In the genomic region with DNA sequence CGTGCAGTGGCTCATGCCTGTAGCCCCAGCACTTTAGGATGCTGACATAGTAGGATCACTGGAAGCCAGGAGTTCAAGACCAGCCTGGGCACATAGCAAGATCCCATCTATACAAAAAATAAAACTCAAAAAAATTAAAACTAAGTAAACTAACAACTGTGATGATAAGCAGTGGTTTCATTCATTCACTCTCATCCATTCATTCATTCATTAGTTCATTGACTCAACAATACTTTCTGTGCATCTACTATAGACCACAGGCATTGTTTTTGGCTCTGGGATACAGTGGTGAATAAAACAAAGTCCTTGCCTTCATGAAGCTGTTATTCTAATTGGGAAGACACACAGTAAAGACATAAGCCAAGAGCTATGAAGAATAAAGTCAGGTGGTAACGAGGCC, we compare ENCODE assay signal across 2 cellular contexts.
TF ChIP-seq lines count a peak whose summit lies in the region.

No MANE protein-coding gene starts in this region.

TF ChIP-seq in A549, 52 proteins besides CTCF, POLR2A, EP300 and RAD21:
- TF ChIP-seq, protein P1, sequence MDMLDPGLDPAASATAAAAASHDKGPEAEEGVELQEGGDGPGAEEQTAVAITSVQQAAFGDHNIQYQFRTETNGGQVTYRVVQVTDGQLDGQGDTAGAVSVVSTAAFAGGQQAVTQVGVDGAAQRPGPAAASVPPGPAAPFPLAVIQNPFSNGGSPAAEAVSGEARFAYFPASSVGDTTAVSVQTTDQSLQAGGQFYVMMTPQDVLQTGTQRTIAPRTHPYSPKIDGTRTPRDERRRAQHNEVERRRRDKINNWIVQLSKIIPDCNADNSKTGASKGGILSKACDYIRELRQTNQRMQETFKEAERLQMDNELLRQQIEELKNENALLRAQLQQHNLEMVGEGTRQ (IDR thresholded peaks at IDR 0.05), result no peak
- TF ChIP-seq KDM5A (IDR thresholded peaks at IDR 0.05) (no peak), NR3C1 (IDR thresholded peaks at IDR 0.05) (no peak), FOSB (CRISPR knock-in tag; IDR thresholded peaks at IDR 0.05) (no peak), HEYL (CRISPR knock-in tag; IDR thresholded peaks at IDR 0.05) (no peak), CEBPB (IDR thresholded peaks at IDR 0.05) (no peak), GATA3 (IDR thresholded peaks at IDR 0.05; ENCODE audit: borderline replicate concordance) (no peak), MAFK (IDR thresholded peaks at IDR 0.05; ENCODE audit: partially characterized antibody) (no peak), TFCP2L1 (CRISPR knock-in tag; IDR thresholded peaks at IDR 0.05) (no peak), FOXS1 (CRISPR knock-in tag; IDR thresholded peaks at IDR 0.05) (no peak)
- TF ChIP-seq, protein P2, sequence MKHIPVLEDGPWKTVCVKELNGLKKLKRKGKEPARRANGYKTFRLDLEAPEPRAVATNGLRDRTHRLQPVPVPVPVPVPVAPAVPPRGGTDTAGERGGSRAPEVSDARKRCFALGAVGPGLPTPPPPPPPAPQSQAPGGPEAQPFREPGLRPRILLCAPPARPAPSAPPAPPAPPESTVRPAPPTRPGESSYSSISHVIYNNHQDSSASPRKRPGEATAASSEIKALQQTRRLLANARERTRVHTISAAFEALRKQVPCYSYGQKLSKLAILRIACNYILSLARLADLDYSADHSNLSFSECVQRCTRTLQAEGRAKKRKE (CRISPR knock-in tag; IDR thresholded peaks at IDR 0.05; ENCODE audit: low read depth), result no peak
- TF ChIP-seq, protein P3, sequence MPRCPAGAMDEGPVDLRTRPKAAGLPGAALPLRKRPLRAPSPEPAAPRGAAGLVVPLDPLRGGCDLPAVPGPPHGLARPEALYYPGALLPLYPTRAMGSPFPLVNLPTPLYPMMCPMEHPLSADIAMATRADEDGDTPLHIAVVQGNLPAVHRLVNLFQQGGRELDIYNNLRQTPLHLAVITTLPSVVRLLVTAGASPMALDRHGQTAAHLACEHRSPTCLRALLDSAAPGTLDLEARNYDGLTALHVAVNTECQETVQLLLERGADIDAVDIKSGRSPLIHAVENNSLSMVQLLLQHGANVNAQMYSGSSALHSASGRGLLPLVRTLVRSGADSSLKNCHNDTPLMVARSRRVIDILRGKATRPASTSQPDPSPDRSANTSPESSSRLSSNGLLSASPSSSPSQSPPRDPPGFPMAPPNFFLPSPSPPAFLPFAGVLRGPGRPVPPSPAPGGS (IDR thresholded peaks at IDR 0.05), result no peak

TF ChIP-seq in IMR-90, 13 proteins besides CTCF, POLR2A, EP300 and RAD21:
- no peak for TF ChIP-seq MAFK (IDR thresholded peaks at IDR 0.05; ENCODE audit: low read depth, low read length)
- TF ChIP-seq FOS (IDR thresholded peaks at IDR 0.05; ENCODE audit: low read depth, low read length), result no peak
- TF ChIP-seq, protein P4, sequence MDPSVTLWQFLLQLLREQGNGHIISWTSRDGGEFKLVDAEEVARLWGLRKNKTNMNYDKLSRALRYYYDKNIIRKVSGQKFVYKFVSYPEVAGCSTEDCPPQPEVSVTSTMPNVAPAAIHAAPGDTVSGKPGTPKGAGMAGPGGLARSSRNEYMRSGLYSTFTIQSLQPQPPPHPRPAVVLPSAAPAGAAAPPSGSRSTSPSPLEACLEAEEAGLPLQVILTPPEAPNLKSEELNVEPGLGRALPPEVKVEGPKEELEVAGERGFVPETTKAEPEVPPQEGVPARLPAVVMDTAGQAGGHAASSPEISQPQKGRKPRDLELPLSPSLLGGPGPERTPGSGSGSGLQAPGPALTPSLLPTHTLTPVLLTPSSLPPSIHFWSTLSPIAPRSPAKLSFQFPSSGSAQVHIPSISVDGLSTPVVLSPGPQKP (IDR thresholded peaks at IDR 0.05; ENCODE audit: borderline replicate concordance, low read depth, low read length), result no peak
- TF ChIP-seq MAZ (IDR thresholded peaks at IDR 0.05; ENCODE audit: borderline replicate concordance, low read depth, low read length), result no peak
- TF ChIP-seq MXI1 (IDR thresholded peaks at IDR 0.05; ENCODE audit: borderline replicate concordance, low read depth, low read length), result no peak
- no peak for TF ChIP-seq RCOR1 (IDR thresholded peaks at IDR 0.05; ENCODE audit: insufficient replicate concordance, low read length)
- no peak for TF ChIP-seq SMC3 (IDR thresholded peaks at IDR 0.05; ENCODE audit: low read depth, low read length)
- TF ChIP-seq CEBPB (IDR thresholded peaks at IDR 0.05; ENCODE audit: low read depth, low read length), result no peak
- no peak for TF ChIP-seq RFX5 (IDR thresholded peaks at IDR 0.05; ENCODE audit: low read depth, low read length)
- TF ChIP-seq BHLHE40 (IDR thresholded peaks at IDR 0.05; ENCODE audit: low read depth, low read length), result no peak
- TF ChIP-seq CHD1 (IDR thresholded peaks at IDR 0.05; ENCODE audit: low read depth, low read length), result no peak
- no peak for TF ChIP-seq NFE2L2 (IDR thresholded peaks at IDR 0.05; ENCODE audit: low read depth, low read length)
- TF ChIP-seq, protein P1 (IDR thresholded peaks at IDR 0.05; ENCODE audit: low read depth, low read length), result no peak
